In the genomic region with DNA sequence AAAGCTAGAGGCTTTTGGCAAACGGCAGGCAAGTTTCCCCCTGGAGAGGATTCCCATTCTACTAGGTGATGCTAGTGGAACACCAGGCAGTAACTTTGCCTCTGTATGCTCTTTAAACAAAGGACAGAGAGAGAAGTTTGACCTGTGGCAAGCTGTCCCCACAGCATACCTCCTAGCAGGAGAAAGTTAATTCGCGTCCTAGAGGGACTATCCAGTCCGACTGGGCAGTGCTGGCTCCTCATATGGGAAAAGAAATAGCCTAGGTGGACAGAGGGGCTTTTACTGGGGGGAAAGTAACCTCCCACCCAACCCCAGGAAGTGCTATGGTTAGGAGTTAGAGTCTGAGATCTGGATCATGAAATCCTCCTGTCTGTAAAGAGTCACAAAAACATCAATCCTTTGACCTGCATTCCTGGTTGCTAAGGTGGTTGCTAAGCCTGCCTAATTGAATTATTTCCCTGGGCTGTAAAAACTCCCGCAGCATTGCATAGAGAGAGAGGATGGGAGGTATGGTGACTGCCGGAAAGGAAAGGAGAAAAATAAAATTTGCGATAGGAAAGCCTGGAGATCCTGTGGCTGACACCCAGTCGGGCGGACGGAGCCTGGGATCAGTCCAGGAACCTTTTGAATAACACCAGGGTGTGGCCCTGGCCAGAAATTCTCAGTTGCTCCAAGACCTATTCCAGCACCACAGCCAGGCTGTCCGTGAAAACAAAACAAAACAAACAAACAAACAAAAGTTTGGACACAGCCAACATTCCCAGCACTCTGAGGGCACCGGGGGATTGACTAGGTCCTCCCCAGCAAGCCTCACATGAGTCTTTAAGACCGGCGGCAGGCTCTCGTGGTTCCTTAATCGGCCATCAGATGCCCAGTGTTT, we compare ENCODE assay signal across 10 cellular contexts.
DNase-seq lines count a peak whose midpoint lies in the region; ATAC-seq and TF ChIP-seq lines count a peak whose summit lies in the region.
"Had no signal": no experiment of that assay in that cellular context is flagged by ENCODE, and none has a peak within 500 bp of the region (broad histone marks: within the 10 kb centered on the region; RNA-seq: fewer than 3 reads in every experiment).

No MANE protein-coding gene starts in this region.

- peaks cover 7% of the 10 kb centered on the region for H3K9me3 Mint-ChIP-seq in nephron progenitor cell
- H3K9me3 Mint-ChIP-seq: stimulated activated naive CD8-positive, alpha-beta T cell treated with anti-CD3 and anti-CD28 coated beads, Interleukin-15, Interleukin-2, amounts not matched to agents 100 ng/mL and 50 ng/mL, for 24 hours had no signal

- no peaks in the 10 kb centered on the region for H3K9me3 ChIP-seq in right cardiac atrium (ENCODE audit: control insufficient read depth, low read length)

- H3K27ac ChIP-seq in right cardiac atrium (ENCODE audit: low read length): no peak overlapping the region
- H3K27ac ChIP-seq: brain microvascular endothelial cell had no signal

- no peaks in the 10 kb centered on the region for H3K4me1 ChIP-seq in right cardiac atrium (ENCODE audit: control insufficient read depth, insufficient read depth, low read length)

- no peaks in the 10 kb centered on the region for H3K27me3 Mint-ChIP-seq in nephron progenitor cell (ENCODE audit: low read depth, poor library complexity)
- H3K27me3 Mint-ChIP-seq: stimulated activated naive CD8-positive, alpha-beta T cell treated with anti-CD3 and anti-CD28 coated beads, Interleukin-15, Interleukin-2, amounts not matched to agents 100 ng/mL and 50 ng/mL, for 24 hours had no signal

- TF ChIP-seq CTCF in nephron progenitor cell (IDR thresholded peaks at IDR 0.05): no peak

- H3K27me3 ChIP-seq in right cardiac atrium (ENCODE audit: control insufficient read depth, insufficient read depth): no peaks in the 10 kb centered on the region
- H3K27me3 ChIP-seq: brain microvascular endothelial cell had no signal

- H3K4me3 Mint-ChIP-seq in nephron progenitor cell: peak overlapping the region; percentile 62
- H3K4me3 Mint-ChIP-seq: stimulated activated naive CD8-positive, alpha-beta T cell treated with anti-CD3 and anti-CD28 coated beads, Interleukin-15, Interleukin-2, amounts not matched to agents 100 ng/mL and 50 ng/mL, for 24 hours had no signal

- ATAC-seq in right cardiac atrium: peak; percentile 64 to 75
- ATAC-seq in HG03045 (IDR thresholded peaks at IDR 0.05; ENCODE audit: unreplicated experiment): no peak
- no peak for ATAC-seq in HG02642 (IDR thresholded peaks at IDR 0.05; ENCODE audit: poor library complexity, unreplicated experiment)

- peak overlapping the region; percentile 100 for H3K27ac Mint-ChIP-seq in nephron progenitor cell
- H3K27ac Mint-ChIP-seq: stimulated activated naive CD8-positive, alpha-beta T cell treated with anti-CD3 and anti-CD28 coated beads, Interleukin-15, Interleukin-2, amounts not matched to agents 100 ng/mL and 50 ng/mL, for 24 hours had no signal

- peak in 2 of 3 donors; percentile 42 to 60 for DNase-seq in right cardiac atrium
- DNase-seq in cardiac septum (ENCODE audit: low spot score): no peak
- peak; percentile 27 to 41 for DNase-seq in dermis microvascular lymphatic vessel endothelial cell (ENCODE audit: low read depth in 2 of 2)
- peak; percentile 54 for DNase-seq in nephron progenitor cell
- no peak for DNase-seq in DMS153 (lab: John Stamatoyannopoulos, UW)
- DNase-seq in pons (ENCODE audit: low spot score): no peak
- DNase-seq: brain microvascular endothelial cell had no signal

- intact Hi-C loops in right cardiac atrium (cut with DNase I) (no loop called here), cardiac septum (cut with DNase I) (no loop called here)

- H3K36me3 Mint-ChIP-seq in nephron progenitor cell (ENCODE audit: low read depth): no peaks in the 10 kb centered on the region

- peak overlapping the region; percentile 2 for H3K4me3 ChIP-seq in right cardiac atrium (ENCODE audit: low read length)

- H3K4me1 Mint-ChIP-seq in nephron progenitor cell: peaks cover 64% of the 10 kb centered on the region

- 47% methylated on average over 16 of the region's 16 CpGs for WGBS in right cardiac atrium

Comparison
In these comparisons a context has a peak if more than half of its experiments do, and no peak if none do; other contexts are left out.
1. DNase-seq: peak in right cardiac atrium (2 of 3), dermis microvascular lymphatic vessel endothelial cell (2 of 2) and nephron progenitor cell (single experiment); none in cardiac septum (single experiment), DMS153 (single experiment) and pons (single experiment).
2. ATAC-seq: peak in right cardiac atrium (2 of 2); none in HG03045 (single experiment) and HG02642 (single experiment).